1 cellular context compared by ENCODE assay signal in genomic region chr2:62505649-62506420, GRCh38.
TF ChIP-seq lines count a peak whose summit lies in the region.

A gene with protein sequence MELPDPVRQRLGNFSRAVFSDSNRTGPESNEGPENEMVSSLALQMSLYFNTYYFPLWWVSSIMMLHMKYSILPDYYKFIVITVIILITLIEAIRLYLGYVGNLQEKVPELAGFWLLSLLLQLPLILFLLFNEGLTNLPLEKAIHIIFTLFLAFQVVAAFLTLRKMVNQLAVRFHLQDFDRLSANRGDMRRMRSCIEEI (minus strand): TSS chr2:62506195. CDS start chr2:62506129, 66 bp downstream.

TF ChIP-seq in K562, 482 proteins besides CTCF, POLR2A, EP300 and RAD21 (continued from another document):
- TF ChIP-seq, protein P1, sequence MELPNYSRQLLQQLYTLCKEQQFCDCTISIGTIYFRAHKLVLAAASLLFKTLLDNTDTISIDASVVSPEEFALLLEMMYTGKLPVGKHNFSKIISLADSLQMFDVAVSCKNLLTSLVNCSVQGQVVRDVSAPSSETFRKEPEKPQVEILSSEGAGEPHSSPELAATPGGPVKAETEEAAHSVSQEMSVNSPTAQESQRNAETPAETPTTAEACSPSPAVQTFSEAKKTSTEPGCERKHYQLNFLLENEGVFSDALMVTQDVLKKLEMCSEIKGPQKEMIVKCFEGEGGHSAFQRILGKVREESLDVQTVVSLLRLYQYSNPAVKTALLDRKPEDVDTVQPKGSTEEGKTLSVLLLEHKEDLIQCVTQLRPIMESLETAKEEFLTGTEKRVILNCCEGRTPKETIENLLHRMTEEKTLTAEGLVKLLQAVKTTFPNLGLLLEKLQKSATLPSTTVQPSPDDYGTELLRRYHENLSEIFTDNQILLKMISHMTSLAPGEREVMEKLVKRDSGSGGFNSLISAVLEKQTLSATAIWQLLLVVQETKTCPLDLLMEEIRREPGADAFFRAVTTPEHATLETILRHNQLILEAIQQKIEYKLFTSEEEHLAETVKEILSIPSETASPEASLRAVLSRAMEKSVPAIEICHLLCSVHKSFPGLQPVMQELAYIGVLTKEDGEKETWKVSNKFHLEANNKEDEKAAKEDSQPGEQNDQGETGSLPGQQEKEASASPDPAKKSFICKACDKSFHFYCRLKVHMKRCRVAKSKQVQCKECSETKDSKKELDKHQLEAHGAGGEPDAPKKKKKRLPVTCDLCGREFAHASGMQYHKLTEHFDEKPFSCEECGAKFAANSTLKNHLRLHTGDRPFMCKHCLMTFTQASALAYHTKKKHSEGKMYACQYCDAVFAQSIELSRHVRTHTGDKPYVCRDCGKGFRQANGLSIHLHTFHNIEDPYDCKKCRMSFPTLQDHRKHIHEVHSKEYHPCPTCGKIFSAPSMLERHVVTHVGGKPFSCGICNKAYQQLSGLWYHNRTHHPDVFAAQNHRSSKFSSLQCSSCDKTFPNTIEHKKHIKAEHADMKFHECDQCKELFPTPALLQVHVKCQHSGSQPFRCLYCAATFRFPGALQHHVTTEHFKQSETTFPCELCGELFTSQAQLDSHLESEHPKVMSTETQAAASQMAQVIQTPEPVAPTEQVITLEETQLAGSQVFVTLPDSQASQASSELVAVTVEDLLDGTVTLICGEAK (IDR thresholded peaks at IDR 0.05), result no peak
- TF ChIP-seq, protein P1 (CRISPR knock-in tag; IDR thresholded peaks at IDR 0.05), result no peak
TF ChIP-seq in K562: peak in this region for 134.
